ENCODE assay signal across 11 cellular contexts in genomic region chr16:55655709-55656694, GRCh38. TPM values are rescaled to one million over a fixed set of nuclear protein-coding genes. Genes with fewer than 3 reads are reported as not detected.
DNase-seq lines count a peak whose midpoint lies in the region; ATAC-seq and TF ChIP-seq lines count a peak whose summit lies in the region.
"Had no signal": no experiment of that assay in that cellular context is flagged by ENCODE, and none has a peak within 500 bp of the region (broad histone marks: within the 10 kb centered on the region; RNA-seq: fewer than 3 reads in every experiment).

Gene SLC6A2 (plus strand): TSS chr16:55655988. CDS start chr16:55656695, 707 bp downstream.

- H3K4me3 ChIP-seq in HUES6 (ENCODE audit: low read depth, low read length): peak within 1 kb of the TSS; percentile 73
- peak within 1 kb of the TSS in 54 of 59 donors; percentile 10 to 62 (median 36) for H3K4me3 ChIP-seq in dorsolateral prefrontal cortex
- H3K4me3 ChIP-seq in iPS-20b (ENCODE audit: low read length): peak within 1 kb of the TSS; percentile 72
- H3K4me3 ChIP-seq in stomach: peak within 1 kb of the TSS; percentile 7 to 44 (median 33)
- H3K4me3 ChIP-seq in sigmoid colon: peak within 1 kb of the TSS in 2 of 4 donors; percentile 27 to 32

- no peaks in the 10 kb centered on the region for H3K4me1 ChIP-seq in HUES6 (ENCODE audit: control insufficient read depth, insufficient read depth, low read length)
- H3K4me1 ChIP-seq in iPS-20b (ENCODE audit: insufficient read depth, low read length): no peaks in the 10 kb centered on the region
- H3K4me1 ChIP-seq in stomach: peaks cover 9 to 16% (median 14%) of the 10 kb centered on the region in 4 donors
- peaks cover 0 to 17% (median 11%) of the 10 kb centered on the region in 4 donors for H3K4me1 ChIP-seq in sigmoid colon

- no peak within 1 kb of the TSS for H3K27ac Mint-ChIP-seq in stimulated activated naive CD8-positive, alpha-beta T cell treated with anti-CD3 and anti-CD28 coated beads, Interleukin-15, amount 100 ng/mL, for 72 hours
- H3K27ac Mint-ChIP-seq: activated naive CD4-positive, alpha-beta T cell treated with anti-CD3 and anti-CD28 coated beads, Interleukin-2, amount 50 U/mL, for 72 hours; naive thymus-derived CD8-positive, alpha-beta T cell had no signal

- H3K4me3 Mint-ChIP-seq in stimulated activated naive CD8-positive, alpha-beta T cell treated with anti-CD3 and anti-CD28 coated beads, Interleukin-15, amount 100 ng/mL, for 72 hours: no peak within 1 kb of the TSS
- H3K4me3 Mint-ChIP-seq: naive thymus-derived CD8-positive, alpha-beta T cell had no signal

- intact Hi-C loops in dorsolateral prefrontal cortex (cut with DNase I): loop anchor here in 1 of 2 donors (10.0 kb wide), 1 partner anchor 111 kb away; no protein-coding TSS in a partner anchor
- intact Hi-C loops in stomach (cut with DNase I; ENCODE audit: low total_unique reads): no loop called here
- intact Hi-C loops in sigmoid colon (cut with DNase I): no loop called here

- H3K36me3 ChIP-seq in HUES6 (ENCODE audit: control insufficient read depth, insufficient read depth, low read length) (no peaks in the 10 kb centered on the region), iPS-20b (ENCODE audit: insufficient read depth, low read depth, low read length) (no peaks in the 10 kb centered on the region), stomach (no peaks in the 10 kb centered on the region), sigmoid colon (no peaks in the 10 kb centered on the region)

- no peak within 1 kb of the TSS for H3K9ac ChIP-seq in HUES6 (ENCODE audit: low read length)
- H3K9ac ChIP-seq in iPS-20b (ENCODE audit: low read depth, low read length): no peak within 1 kb of the TSS

- TF ChIP-seq POLR2A in stomach (IDR thresholded peaks at IDR 0.05): no peak
- no peak for TF ChIP-seq POLR2A in sigmoid colon (IDR thresholded peaks at IDR 0.05)

- no peaks in the 10 kb centered on the region for H3K9me3 Mint-ChIP-seq in stimulated activated naive CD8-positive, alpha-beta T cell treated with anti-CD3 and anti-CD28 coated beads, Interleukin-15, amount 100 ng/mL, for 72 hours
- H3K9me3 Mint-ChIP-seq: activated naive CD4-positive, alpha-beta T cell treated with anti-CD3 and anti-CD28 coated beads, Interleukin-2, amount 50 U/mL, for 72 hours; naive thymus-derived CD8-positive, alpha-beta T cell had no signal

- TF ChIP-seq CTCF in dorsolateral prefrontal cortex (IDR thresholded peaks at IDR 0.05 in 54 of 56, conservative IDR thresholded peaks at IDR 0.05 in 2 of 56; ENCODE audit: low read depth in 1 of 56, partially characterized antibody in 56 of 56) (peak in 4 of 56 donors; percentile 12 to 21 (median 14)), stomach (IDR thresholded peaks at IDR 0.05) (no peak), sigmoid colon (IDR thresholded peaks at IDR 0.05) (no peak)

- H3K27ac ChIP-seq in HUES6 (ENCODE audit: low read depth, low read length) (no peak within 1 kb of the TSS), dorsolateral prefrontal cortex (no peak within 1 kb of the TSS), iPS-20b (ENCODE audit: low read length) (no peak within 1 kb of the TSS), stomach (no peak within 1 kb of the TSS), sigmoid colon (no peak within 1 kb of the TSS)

- WGBS in stomach, 5 donors: 1 to 4% (median 2%) methylated on average over 44 to 90 of the region's 90 CpGs
- 4 to 9% methylated on average over 90 of the region's 90 CpGs for WGBS in sigmoid colon, 2 donors

- TF ChIP-seq EP300 in stomach (IDR thresholded peaks at IDR 0.05) (no peak), sigmoid colon (IDR thresholded peaks at IDR 0.05) (no peak)

- no peaks in the 10 kb centered on the region for H3K4me1 Mint-ChIP-seq in stimulated activated naive CD8-positive, alpha-beta T cell treated with anti-CD3 and anti-CD28 coated beads, Interleukin-15, amount 100 ng/mL, for 72 hours
- H3K4me1 Mint-ChIP-seq: naive thymus-derived CD8-positive, alpha-beta T cell had no signal

- no peaks in the 10 kb centered on the region for H3K9me3 ChIP-seq in HUES6 (ENCODE audit: control insufficient read depth, insufficient read depth, low read depth, low read length)
- 0 out of 2 replicates have a peak, but pooled peaks cover 6% of the 10 kb centered on the region for H3K9me3 ChIP-seq in iPS-20b (ENCODE audit: insufficient read depth, low read depth, low read length)
- no peaks in the 10 kb centered on the region for H3K9me3 ChIP-seq in stomach
- no peaks in the 10 kb centered on the region for H3K9me3 ChIP-seq in sigmoid colon

- DNase-seq in dorsolateral prefrontal cortex (no peak), stomach (no peak), sigmoid colon (no peak), SHP77 treated with DMSO at 0.1 percent for 48 hours (lab: John Stamatoyannopoulos, UW) (no peak)
- DNase-seq in stimulated activated naive CD8-positive, alpha-beta T cell treated with anti-CD3 and anti-CD28 coated beads, Interleukin-15, amount 100 ng/mL, for 72 hours: no peak
- DNase-seq: NCI-H748 treated with DMSO at 0.1 percent for 48 hours had no signal

- no peak for ATAC-seq in HG03342 (IDR thresholded peaks at IDR 0.05; ENCODE audit: unreplicated experiment)
- no peak for ATAC-seq in stimulated activated naive CD8-positive, alpha-beta T cell treated with anti-CD3 and anti-CD28 coated beads, Interleukin-15, amount 100 ng/mL, for 72 hours
- ATAC-seq: activated naive CD4-positive, alpha-beta T cell treated with anti-CD3 and anti-CD28 coated beads, Interleukin-2, amount 50 U/mL, for 72 hours; naive thymus-derived CD8-positive, alpha-beta T cell had no signal

- H3K27me3 ChIP-seq in HUES6 (ENCODE audit: control insufficient read depth, insufficient read depth, low read length) (peaks cover 96% of the 10 kb centered on the region), dorsolateral prefrontal cortex (peaks cover 0 to 63% (median 45%) of the 10 kb centered on the region in 45 donors), iPS-20b (ENCODE audit: insufficient read depth, low read length) (peaks cover 96% of the 10 kb centered on the region), stomach (peaks cover 12 to 71% (median 41%) of the 10 kb centered on the region in 3 donors), sigmoid colon (peaks cover 23 to 55% (median 28%) of the 10 kb centered on the region in 3 donors)

- H3K27me3 Mint-ChIP-seq in stimulated activated naive CD8-positive, alpha-beta T cell treated with anti-CD3 and anti-CD28 coated beads, Interleukin-15, amount 100 ng/mL, for 72 hours: peaks cover 15% of the 10 kb centered on the region

RNA-seq across cellular contexts. Expression of gene SLC6A2, which starts in this region (rescaled TPM):
- total RNA-seq in dorsolateral prefrontal cortex (under 1 TPM in 17 of 120 experiments, not detected in 103; 0.14 to 0.44 (median 0.28) TPM), stomach (under 1 TPM in 1 of 5 donors, not detected in 4; 0.73 TPM), sigmoid colon (under 1 TPM in 1 of 4 donors, not detected in 3; 0.14 TPM)
- polyA plus RNA-seq in stomach (under 1 TPM in 1 of 3 donors, not detected in 2; 0.13 TPM), sigmoid colon (under 1 TPM in 1 of 3 donors, not detected in 2; 0.10 TPM)
- total RNA-seq: activated naive CD4-positive, alpha-beta T cell treated with anti-CD3 and anti-CD28 coated beads, Interleukin-2, amount 50 U/mL, for 72 hours; naive thymus-derived CD8-positive, alpha-beta T cell had no signal
- polyA plus RNA-seq: naive thymus-derived CD8-positive, alpha-beta T cell had no signal
